1 cellular context compared by ENCODE assay signal in genomic region chr2:187548658-187549057, GRCh38.
TF ChIP-seq lines count a peak whose summit lies in the region.

No MANE protein-coding gene starts in this region.

TF ChIP-seq in HepG2, 621 proteins besides CTCF, POLR2A, EP300 and RAD21:
- TF ChIP-seq, protein P1, sequence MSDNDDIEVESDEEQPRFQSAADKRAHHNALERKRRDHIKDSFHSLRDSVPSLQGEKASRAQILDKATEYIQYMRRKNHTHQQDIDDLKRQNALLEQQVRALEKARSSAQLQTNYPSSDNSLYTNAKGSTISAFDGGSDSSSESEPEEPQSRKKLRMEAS (IDR thresholded peaks at IDR 0.05): no peak
- TF ChIP-seq ZNF709 (CRISPR knock-in tag; IDR thresholded peaks at IDR 0.05) (no peak), HOXA9 (CRISPR knock-in tag; IDR thresholded peaks at IDR 0.05; ENCODE audit: borderline replicate concordance) (no peak), HHEX (CRISPR knock-in tag; IDR thresholded peaks at IDR 0.05) (no peak), TBP (CRISPR knock-in tag; IDR thresholded peaks at IDR 0.05) (no peak), SMC3 (IDR thresholded peaks at IDR 0.05; ENCODE audit: low read length) (no peak), PRDM4 (CRISPR knock-in tag; IDR thresholded peaks at IDR 0.05; ENCODE audit: borderline replicate concordance) (no peak), TRIM24 (CRISPR knock-in tag; IDR thresholded peaks at IDR 0.05) (no peak), SRSF1 (optimal IDR thresholded peaks at IDR 0.05; ENCODE audit: low read depth, low read length) (no peak), CBFB (CRISPR knock-in tag; IDR thresholded peaks at IDR 0.05) (no peak), ARHGAP35 (CRISPR knock-in tag; IDR thresholded peaks at IDR 0.05; ENCODE audit: borderline replicate concordance) (no peak), RFXANK (CRISPR knock-in tag; IDR thresholded peaks at IDR 0.05) (no peak), MNT (IDR thresholded peaks at IDR 0.05) (no peak), MAFF (IDR thresholded peaks at IDR 0.05; ENCODE audit: low read depth, low read length) (no peak), ZNF782 (CRISPR knock-in tag; IDR thresholded peaks at IDR 0.05; ENCODE audit: borderline replicate concordance) (no peak)
- TF ChIP-seq, protein P2, sequence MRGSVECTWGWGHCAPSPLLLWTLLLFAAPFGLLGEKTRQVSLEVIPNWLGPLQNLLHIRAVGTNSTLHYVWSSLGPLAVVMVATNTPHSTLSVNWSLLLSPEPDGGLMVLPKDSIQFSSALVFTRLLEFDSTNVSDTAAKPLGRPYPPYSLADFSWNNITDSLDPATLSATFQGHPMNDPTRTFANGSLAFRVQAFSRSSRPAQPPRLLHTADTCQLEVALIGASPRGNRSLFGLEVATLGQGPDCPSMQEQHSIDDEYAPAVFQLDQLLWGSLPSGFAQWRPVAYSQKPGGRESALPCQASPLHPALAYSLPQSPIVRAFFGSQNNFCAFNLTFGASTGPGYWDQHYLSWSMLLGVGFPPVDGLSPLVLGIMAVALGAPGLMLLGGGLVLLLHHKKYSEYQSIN (CRISPR knock-in tag; IDR thresholded peaks at IDR 0.05; ENCODE audit: borderline replicate concordance): no peak
